ENCODE assay signal across 19 cellular contexts in the genomic region with DNA sequence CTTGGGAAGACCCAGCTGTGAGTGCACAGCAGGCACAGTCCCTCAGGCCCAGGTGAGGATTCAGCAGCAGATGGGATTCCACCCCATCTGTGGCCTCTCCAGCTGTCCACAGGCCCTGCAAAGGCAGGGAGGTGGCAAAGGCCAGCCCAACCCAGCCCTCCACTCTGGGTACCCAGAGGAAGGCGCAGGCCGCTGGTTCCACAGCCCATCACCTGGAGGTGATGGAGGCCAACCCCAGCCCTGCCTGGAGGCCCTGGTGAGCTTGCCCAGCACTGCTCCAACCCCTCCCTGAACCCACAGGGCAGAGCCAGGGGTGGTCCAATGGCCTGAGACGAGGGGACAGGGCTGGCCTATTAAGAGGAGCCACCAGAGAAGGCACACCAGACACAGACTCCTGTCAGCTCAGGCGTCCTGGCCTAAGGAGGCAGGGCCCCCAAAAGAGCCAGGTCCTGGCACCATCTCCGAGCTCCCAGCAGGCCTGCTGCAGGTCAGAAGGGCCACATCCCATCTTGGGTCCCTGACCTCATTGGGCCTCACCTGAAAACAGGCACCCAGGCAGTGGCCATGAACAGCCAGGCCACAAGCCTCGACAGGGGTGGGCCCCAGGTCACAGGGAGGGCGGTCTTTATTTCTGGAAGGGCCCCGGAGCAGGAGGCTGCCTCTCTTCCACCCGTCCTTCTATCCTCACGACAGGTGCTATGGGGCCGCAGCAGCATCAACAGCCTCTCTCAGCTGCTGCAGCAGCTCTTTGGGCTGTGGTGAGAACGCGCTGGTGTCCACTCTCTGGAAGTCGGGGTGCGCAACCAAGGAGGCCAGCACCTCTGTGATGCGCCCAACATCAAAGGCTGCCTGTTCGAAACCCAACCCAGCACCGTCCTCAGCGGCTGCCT. TPM values are rescaled to one million over a fixed set of nuclear protein-coding genes. Genes with fewer than 3 reads are reported as not detected.
DNase-seq lines count a peak whose midpoint lies in the region; ATAC-seq, FAIRE-seq and TF ChIP-seq lines count a peak whose summit lies in the region.
"Had no signal": no experiment of that assay in that cellular context is flagged by ENCODE, and none has a peak within 500 bp of the region (broad histone marks: within the 10 kb centered on the region; RNA-seq: fewer than 3 reads in every experiment).

No MANE protein-coding gene starts in this region.

- peak; percentile 31 for DNase-seq in NCI-H82 (lab: John Stamatoyannopoulos, UW)
- no peak for DNase-seq in NCI-H82 treated with DMSO at 0.1 percent for 48 hours (lab: John Stamatoyannopoulos, UW; ENCODE audit: unreplicated experiment)
- DNase-seq in GM12891 (ENCODE audit: insufficient read length, low spot score) = no peak
- DNase-seq in colonic mucosa = peak; percentile 14
- DNase-seq in neuronal stem cell (ENCODE audit: low spot score) = no peak
- DNase-seq in NCI-H1048 (lab: John Stamatoyannopoulos, UW) = no peak
- no peak for DNase-seq in islet precursor cell
- DNase-seq: CD8-positive, alpha-beta memory T cell; NCI-H1436; NCI-H2029; NCI-H2171 treated with DMSO at 0.1 percent for 48 hours; NCI-H446 treated with DMSO at 0.1 percent for 48 hours; SHP77; SK-N-SH had no signal

- H3K4me2 ChIP-seq in neuronal stem cell (ENCODE audit: insufficient read depth, low read length, poor library complexity, severe bottlenecking) = no peak overlapping the region
- H3K4me2 ChIP-seq: BLaER1, SK-N-SH had no signal

- H3K4me3 ChIP-seq in colonic mucosa (no peak overlapping the region), neuronal stem cell (ENCODE audit: low read length in 2 of 2) (no peak overlapping the region)
- H3K4me3 ChIP-seq: BLaER1, HAP-1 had no signal

- H2BK15ac ChIP-seq in neuronal stem cell (ENCODE audit: low read length) = no peak overlapping the region

- H3K79me1 ChIP-seq in neuronal stem cell (ENCODE audit: low read depth, low read length) = peaks cover 30% of the 10 kb centered on the region

- H3K27ac ChIP-seq in colonic mucosa (no peak overlapping the region), neuronal stem cell (replicated peaks; ENCODE audit: low read length) (no peak overlapping the region)
- H3K27ac ChIP-seq: BLaER1, HL-60 had no signal

- H3K9ac ChIP-seq in colonic mucosa (ENCODE audit: low read depth in 2 of 2, low read length in 2 of 2) (no peak overlapping the region), neuronal stem cell (ENCODE audit: low read depth, low read length, poor library complexity) (no peak overlapping the region)
- H3K9ac ChIP-seq: BLaER1, SK-N-SH had no signal

- H2BK120ac ChIP-seq in neuronal stem cell (ENCODE audit: low read depth, low read length) = no peak overlapping the region

- H3K27me3 ChIP-seq in colonic mucosa (no peaks in the 10 kb centered on the region), neuronal stem cell (ENCODE audit: control insufficient read depth in 3 of 3, insufficient read depth in 3 of 3, low read depth in 1 of 3, low read length in 3 of 3) (peaks cover 0 to 1% (median 0%) of the 10 kb centered on the region in 3 experiments)
- H3K27me3 ChIP-seq: BLaER1 had no signal

- H4K91ac ChIP-seq in neuronal stem cell (ENCODE audit: low read depth, low read length, poor library complexity) = no peak overlapping the region

- H3K18ac ChIP-seq in neuronal stem cell (ENCODE audit: low read length) = no peak overlapping the region

- H3K14ac ChIP-seq in neuronal stem cell (ENCODE audit: low read length) = no peak overlapping the region

- H4K8ac ChIP-seq in neuronal stem cell (ENCODE audit: low read depth, low read length) = no peak overlapping the region

- H3K23ac ChIP-seq in neuronal stem cell (ENCODE audit: low read depth, low read length, poor library complexity) = peak overlapping the region; percentile 0

- no peak for FAIRE-seq in GM12891 (lab: Jason Lieb, UNC)
- FAIRE-seq: HTR-8/SVneo had no signal

- WGBS in neuronal stem cell (ENCODE audit: extremely low coverage in 2 of 2, insufficient read length in 2 of 2, insufficient replicate concordance in 1 of 2), 2 donors = no CpG with 5 or more reads among the region's 19 CpGs

- no peak overlapping the region for H2BK12ac ChIP-seq in neuronal stem cell (ENCODE audit: low read length)

- intact Hi-C loops in colonic mucosa (cut with DNase I) = loop anchor here (10.0 kb wide), 1 partner anchor 167 kb away; the partner anchor contains the start of gene ZNF678

- H3K4ac ChIP-seq in neuronal stem cell (ENCODE audit: low read length) = no peak overlapping the region

- H3K9me3 ChIP-seq in colonic mucosa = no peaks in the 10 kb centered on the region
- no peaks in the 10 kb centered on the region for H3K9me3 ChIP-seq in neuronal stem cell (replicated peaks in 1 of 2; ENCODE audit: control insufficient read depth in 2 of 2, insufficient read depth in 1 of 2, low read depth in 1 of 2, low read length in 2 of 2)
- H3K9me3 ChIP-seq: BLaER1, HAP-1, SK-N-SH had no signal

- H2AK5ac ChIP-seq in neuronal stem cell (ENCODE audit: low read depth, low read length) = no peak overlapping the region

- H3K36me3 ChIP-seq in colonic mucosa (peaks cover 13% of the 10 kb centered on the region), neuronal stem cell (replicated peaks in 1 of 2; ENCODE audit: control insufficient read depth in 2 of 2, insufficient read depth in 2 of 2, low read length in 2 of 2) (peaks cover 27 to 34% of the 10 kb centered on the region in 2 donors)

- H2AFZ ChIP-seq in neuronal stem cell (ENCODE audit: low read length) = no peak overlapping the region

- H2BK5ac ChIP-seq in neuronal stem cell (ENCODE audit: low read length) = no peak overlapping the region

- no peak for TF ChIP-seq CTCF in colonic mucosa (IDR thresholded peaks at IDR 0.05)

- no peak for ATAC-seq in HG02973 (IDR thresholded peaks at IDR 0.05; ENCODE audit: unreplicated experiment)

- 0 out of 2 replicates have a peak, but pooled peaks have one; percentile 26 for TF ChIP-seq POLR2A in GM12891 (IDR thresholded peaks at IDR 0.05; ENCODE audit: low read depth, low read length)

- H3K4me1 ChIP-seq in colonic mucosa = peaks cover 18% of the 10 kb centered on the region
- H3K4me1 ChIP-seq in neuronal stem cell (ENCODE audit: control insufficient read depth in 2 of 2, insufficient read depth in 1 of 2, low read depth in 1 of 2, low read length in 2 of 2) = peaks cover 17 to 20% of the 10 kb centered on the region in 2 donors

TF ChIP-seq in GM12891, 5 proteins besides CTCF, POLR2A, EP300 and RAD21:
- TF ChIP-seq TAF1 (IDR thresholded peaks at IDR 0.05; ENCODE audit: low read depth, low read length) = no peak
- no peak for TF ChIP-seq SPI1 (IDR thresholded peaks at IDR 0.05; ENCODE audit: low read depth, low read length)
- no peak for TF ChIP-seq PAX5 (IDR thresholded peaks at IDR 0.05; ENCODE audit: insufficient read depth, low read length, severe bottlenecking)
- TF ChIP-seq POU2F2 (IDR thresholded peaks at IDR 0.05; ENCODE audit: low read depth, low read length) = no peak
- TF ChIP-seq POLR2AphosphoS5 (IDR thresholded peaks at IDR 0.05; ENCODE audit: low read depth, low read length) = no peak; the same call in 1 of the 2 replicates
TF ChIP-seq in GM12891: peak in this region for 0.

RNA-seq across cellular contexts. Expression of gene JMJD4, which starts 3.2 kb away (rescaled TPM):
- polyA plus RNA-seq in GM12891 (2012; ENCODE audit: low read depth, missing spikeins) = 10.5 TPM
- total RNA-seq in colonic mucosa = 10 to 100 TPM in 1 of 2 donors, 1 to 10 TPM in 1; 9.0 to 16.0 TPM
- polyA plus RNA-seq in neuronal stem cell (2013, experiment 1 of 2) = 6.4 TPM
- polyA plus RNA-seq in neuronal stem cell (2013, experiment 2 of 2) = 5.6 TPM

RNA-seq across cellular contexts. Expression of gene SNAP47, which starts 3.3 kb away (rescaled TPM):
- 21.8 TPM for polyA plus RNA-seq in GM12891 (2012; ENCODE audit: low read depth, missing spikeins)
- 10 to 100 TPM; 19.0 to 28.0 TPM for total RNA-seq in colonic mucosa
- polyA plus RNA-seq in neuronal stem cell (2013, experiment 1 of 2) = 27.1 TPM
- 25.3 TPM for polyA plus RNA-seq in neuronal stem cell (2013, experiment 2 of 2)

Comparison
In these comparisons a context has a peak if more than half of its experiments do, and no peak if none do; other contexts are left out.
1. DNase-seq: peak in NCI-H82 (single experiment) and colonic mucosa (single experiment); none in NCI-H82 treated with DMSO at 0.1 percent for 48 hours (single experiment), GM12891 (single experiment), neuronal stem cell (single experiment), NCI-H1048 (single experiment) and islet precursor cell (single experiment).